Comparison of ENCODE assay signal across 24 cellular contexts in the genomic region with DNA sequence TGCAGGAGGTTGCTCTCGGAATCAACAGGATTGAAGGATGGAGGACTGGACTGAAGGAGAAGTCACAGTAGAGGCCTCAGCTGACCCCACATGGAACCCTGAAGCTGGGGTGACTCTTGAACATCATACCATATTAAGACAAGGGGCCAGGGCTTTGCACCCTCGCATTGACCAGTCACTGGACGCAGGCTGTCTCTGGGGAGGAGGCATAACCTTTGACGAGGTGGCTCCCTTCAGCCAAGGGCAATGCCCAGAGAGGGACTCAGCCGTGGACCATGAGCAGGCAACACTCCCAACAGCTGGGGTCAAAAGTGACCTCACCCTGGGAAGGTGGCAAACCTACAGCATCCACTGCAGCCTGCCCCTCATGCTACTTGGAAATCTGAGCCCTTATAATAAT. TPM values are rescaled to one million over a fixed set of nuclear protein-coding genes. Genes with fewer than 3 reads are reported as not detected.
DNase-seq lines count a peak whose midpoint lies in the region; ATAC-seq and TF ChIP-seq lines count a peak whose summit lies in the region.
"Had no signal": no experiment of that assay in that cellular context is flagged by ENCODE, and none has a peak within 500 bp of the region (broad histone marks: within the 10 kb centered on the region; RNA-seq: fewer than 3 reads in every experiment).

No MANE protein-coding gene starts in this region.

- no peaks in the 10 kb centered on the region for H3K9me3 Mint-ChIP-seq in activated naive CD8-positive, alpha-beta T cell (ENCODE audit: low read depth)
- H3K9me3 Mint-ChIP-seq in activated naive CD8-positive, alpha-beta T cell treated with anti-CD3 and anti-CD28 coated beads, Interleukin-2, amount 50 U/mL, for 24 hours, result no peaks in the 10 kb centered on the region
- no peaks in the 10 kb centered on the region for H3K9me3 Mint-ChIP-seq in chondrocyte (ENCODE audit: low read depth)
- H3K9me3 Mint-ChIP-seq: GM23338 had no signal

- no peaks in the 10 kb centered on the region for H3K4me1 ChIP-seq in upper lobe of right lung
- H3K4me1 ChIP-seq: HAP-1, SJSA1 had no signal

- peak overlapping the region; percentile 29 for H3K27ac ChIP-seq in KOPT-K1 (ENCODE audit: low read depth, low read length, poor library complexity, severe bottlenecking)
- H3K27ac ChIP-seq in upper lobe of right lung, result no peak overlapping the region
- H3K27ac ChIP-seq: HL-60, SJSA1 had no signal

- DNase-seq in activated naive CD8-positive, alpha-beta T cell treated with anti-CD3 and anti-CD28 coated beads, Interleukin-2, amount 50 U/mL, for 24 hours, result no peak
- DNase-seq in chondrocyte (ENCODE audit: low spot score), result peak; percentile 63
- DNase-seq in upper lobe of right lung, result peak; percentile 39
- no peak for DNase-seq in occipital lobe (lab: John Stamatoyannopoulos, UW)
- DNase-seq: COR-L47; Kasumi-1; NCI-H1092 treated with DMSO at 0.1 percent for 48 hours; NCI-H1436 treated with DMSO at 0.1 percent for 48 hours; NCI-H1930; NCI-H446; NCI-H524 treated with DMSO at 0.1 percent for 48 hours; NCI-H774; NK-92 treated with Interleukin-12 subunit alpha and Interleukin-12 subunit beta, amount 100 ng/mL, for 24 hours; Right ventricle myocardium superior; RPMI8226 had no signal

- TF ChIP-seq CTCF in chondrocyte (IDR thresholded peaks at IDR 0.05) (no peak), upper lobe of right lung (IDR thresholded peaks at IDR 0.05) (no peak)

- no peaks in the 10 kb centered on the region for H3K27me3 ChIP-seq in upper lobe of right lung
- H3K27me3 ChIP-seq: SJSA1 had no signal

- H3K36me3 Mint-ChIP-seq in activated naive CD8-positive, alpha-beta T cell, result no peaks in the 10 kb centered on the region
- no peaks in the 10 kb centered on the region for H3K36me3 Mint-ChIP-seq in activated naive CD8-positive, alpha-beta T cell treated with anti-CD3 and anti-CD28 coated beads, Interleukin-2, amount 50 U/mL, for 24 hours (ENCODE audit: low read depth)
- H3K36me3 Mint-ChIP-seq in chondrocyte (ENCODE audit: low read depth), result no peaks in the 10 kb centered on the region

- no peak for ATAC-seq in activated naive CD8-positive, alpha-beta T cell treated with anti-CD3 and anti-CD28 coated beads, Interleukin-2, amount 50 U/mL, for 24 hours
- ATAC-seq in upper lobe of right lung (no peak), HG03571 (IDR thresholded peaks at IDR 0.05; ENCODE audit: unreplicated experiment) (no peak)
- ATAC-seq: GM23338, HepG2 had no signal

- peak overlapping the region; percentile 38 for H3K27ac Mint-ChIP-seq in activated naive CD8-positive, alpha-beta T cell
- no peak overlapping the region for H3K27ac Mint-ChIP-seq in activated naive CD8-positive, alpha-beta T cell treated with anti-CD3 and anti-CD28 coated beads, Interleukin-2, amount 50 U/mL, for 24 hours
- no peak overlapping the region for H3K27ac Mint-ChIP-seq in chondrocyte (ENCODE audit: unreplicated experiment)
- H3K27ac Mint-ChIP-seq: GM23338 had no signal

- no peaks in the 10 kb centered on the region for H3K27me3 Mint-ChIP-seq in activated naive CD8-positive, alpha-beta T cell
- no peaks in the 10 kb centered on the region for H3K27me3 Mint-ChIP-seq in activated naive CD8-positive, alpha-beta T cell treated with anti-CD3 and anti-CD28 coated beads, Interleukin-2, amount 50 U/mL, for 24 hours
- H3K27me3 Mint-ChIP-seq in chondrocyte (ENCODE audit: low read depth), result no peaks in the 10 kb centered on the region

- H3K36me3 ChIP-seq in KOPT-K1 (ENCODE audit: insufficient read depth, low read length), result no peaks in the 10 kb centered on the region
- H3K36me3 ChIP-seq in upper lobe of right lung, result no peaks in the 10 kb centered on the region
- H3K36me3 ChIP-seq: HAP-1, SJSA1 had no signal

- H3K4me1 Mint-ChIP-seq in activated naive CD8-positive, alpha-beta T cell (ENCODE audit: low read depth), result peaks cover 28% of the 10 kb centered on the region
- peaks cover 30% of the 10 kb centered on the region for H3K4me1 Mint-ChIP-seq in activated naive CD8-positive, alpha-beta T cell treated with anti-CD3 and anti-CD28 coated beads, Interleukin-2, amount 50 U/mL, for 24 hours
- H3K4me1 Mint-ChIP-seq in chondrocyte (ENCODE audit: low read depth), result peaks cover 5% of the 10 kb centered on the region

- H3K4me3 Mint-ChIP-seq in activated naive CD8-positive, alpha-beta T cell, result no peak overlapping the region
- no peak overlapping the region for H3K4me3 Mint-ChIP-seq in activated naive CD8-positive, alpha-beta T cell treated with anti-CD3 and anti-CD28 coated beads, Interleukin-2, amount 50 U/mL, for 24 hours
- no peak overlapping the region for H3K4me3 Mint-ChIP-seq in chondrocyte (ENCODE audit: unreplicated experiment)
- H3K4me3 Mint-ChIP-seq: GM23338 had no signal

- no peaks in the 10 kb centered on the region for H3K9me3 ChIP-seq in KOPT-K1 (ENCODE audit: insufficient read depth, low read length, poor library complexity, severe bottlenecking)
- H3K9me3 ChIP-seq in upper lobe of right lung, result no peaks in the 10 kb centered on the region
- H3K9me3 ChIP-seq: HAP-1, SJSA1 had no signal

- intact Hi-C loops in upper lobe of right lung (cut with DNase I), result no loop called here

- no peak overlapping the region for H3K4me3 ChIP-seq in upper lobe of right lung
- H3K4me3 ChIP-seq: GM23338, HAP-1, SJSA1 had no signal

RNA-seq across cellular contexts. Expression of gene PACSIN1, which starts 21.7 kb away (rescaled TPM):
- total RNA-seq in chondrocyte (0.15 to 0.21 TPM in 2 of 3 replicates, not detected in the other), upper lobe of right lung (not detected), occipital lobe (2.8 TPM)
- total RNA-seq: A172, HepG2, SJSA1 had no signal

Comparison
In these comparisons a context has a peak if more than half of its experiments do, and no peak if none do; other contexts are left out.
1. DNase-seq: peak in chondrocyte (single experiment) and upper lobe of right lung (single experiment); none in activated naive CD8-positive, alpha-beta T cell treated with anti-CD3 and anti-CD28 coated beads, Interleukin-2, amount 50 U/mL, for 24 hours (single experiment) and occipital lobe (single experiment).